8 cellular contexts compared by ENCODE assay signal in genomic region chr13:24922390-24923304, GRCh38.
DNase-seq lines count a peak whose midpoint lies in the region; TF ChIP-seq lines count a peak whose summit lies in the region.

No MANE protein-coding gene starts in this region.

- peaks cover 9% of the 10 kb centered on the region for H3K27me3 Mint-ChIP-seq in HFFc6 (ENCODE audit: insufficient read depth)
- no peaks in the 10 kb centered on the region for H3K27me3 Mint-ChIP-seq in activated naive CD4-positive, alpha-beta T cell treated with anti-CD3 and anti-CD28 coated beads, Interleukin-2, amount 50 U/mL, for 24 hours

- H3K36me3 ChIP-seq in GM06990 (ENCODE audit: control insufficient read depth, insufficient read depth, low read length), result no peaks in the 10 kb centered on the region
- no peaks in the 10 kb centered on the region for H3K36me3 ChIP-seq in SK-N-MC (ENCODE audit: insufficient read depth, low read length)
- H3K36me3 ChIP-seq in suprapubic skin, result no peaks in the 10 kb centered on the region

- peak overlapping the region; percentile 92 for H3K9ac ChIP-seq in SK-N-MC (ENCODE audit: insufficient read length)

- no peaks in the 10 kb centered on the region for H3K9me3 Mint-ChIP-seq in HFFc6
- H3K9me3 Mint-ChIP-seq in activated naive CD4-positive, alpha-beta T cell treated with anti-CD3 and anti-CD28 coated beads, Interleukin-2, amount 50 U/mL, for 24 hours, result no peaks in the 10 kb centered on the region

- H3K4me3 ChIP-seq in GM06990 (replicated peaks; ENCODE audit: low read depth, low read length), result peak overlapping the region; percentile 81
- H3K4me3 ChIP-seq in SK-N-MC, result peak overlapping the region; percentile 99
- peak overlapping the region; percentile 82 for H3K4me3 ChIP-seq in suprapubic skin

- peak; percentile 7 for TF ChIP-seq CTCF in GM06990 (IDR thresholded peaks at IDR 0.05; ENCODE audit: insufficient read depth, low read length, poor library complexity, severe bottlenecking)
- peak; percentile 37; the same call in 1 of the 2 replicates for TF ChIP-seq CTCF in HFFc6 (IDR thresholded peaks at IDR 0.05)
- no peak for TF ChIP-seq CTCF in suprapubic skin (IDR thresholded peaks at IDR 0.05)

- peaks cover 19% of the 10 kb centered on the region for H3K4me1 Mint-ChIP-seq in HFFc6 (ENCODE audit: low read depth)
- H3K4me1 Mint-ChIP-seq in activated naive CD4-positive, alpha-beta T cell treated with anti-CD3 and anti-CD28 coated beads, Interleukin-2, amount 50 U/mL, for 24 hours, result peaks cover 20% of the 10 kb centered on the region

- peak overlapping the region; percentile 67 for H3K27ac ChIP-seq in SK-N-MC
- H3K27ac ChIP-seq in suprapubic skin, result peak overlapping the region; percentile 93

- no peak for TF ChIP-seq EP300 in suprapubic skin (IDR thresholded peaks at IDR 0.05)

- H3K27me3 ChIP-seq in GM06990 (replicated peaks; ENCODE audit: control insufficient read depth, insufficient read depth, low read length), result no peaks in the 10 kb centered on the region
- H3K27me3 ChIP-seq in suprapubic skin, result no peaks in the 10 kb centered on the region

- H3K36me3 Mint-ChIP-seq in HFFc6 (ENCODE audit: low read depth), result no peaks in the 10 kb centered on the region
- H3K36me3 Mint-ChIP-seq in activated naive CD4-positive, alpha-beta T cell treated with anti-CD3 and anti-CD28 coated beads, Interleukin-2, amount 50 U/mL, for 24 hours, result no peaks in the 10 kb centered on the region

- under 1% methylated on average over 59 of the region's 86 CpGs for WGBS in suprapubic skin

- TF ChIP-seq POLR2A in suprapubic skin (IDR thresholded peaks at IDR 0.05), result peak; percentile 28 to 53

- peak overlapping the region; percentile 99 for H3K27ac Mint-ChIP-seq in HFFc6
- peak overlapping the region; percentile 93 for H3K27ac Mint-ChIP-seq in activated naive CD4-positive, alpha-beta T cell treated with anti-CD3 and anti-CD28 coated beads, Interleukin-2, amount 50 U/mL, for 24 hours

- DNase-seq in GM06990 (ENCODE audit: extremely low read depth, insufficient read length), result peak; percentile 99
- DNase-seq in HFFc6, result peak; percentile 96
- DNase-seq in NAMALWA (ENCODE audit: low spot score), result peak; percentile 96
- DNase-seq in SK-N-MC (ENCODE audit: low read depth, low spot score), result peak; percentile 52
- peak; percentile 97 for DNase-seq in globus pallidus (ENCODE audit: low spot score)
- DNase-seq in nucleus accumbens (lab: John Stamatoyannopoulos, UW), result peak; percentile 60 to 98 (median 94)
- peak; percentile 97 for DNase-seq in suprapubic skin (ENCODE audit: low spot score in 2 of 2)

- peaks cover 10% of the 10 kb centered on the region for H3K4me1 ChIP-seq in suprapubic skin

- H3K9me3 ChIP-seq in SK-N-MC (ENCODE audit: low read depth, low read length) (no peaks in the 10 kb centered on the region), suprapubic skin (no peaks in the 10 kb centered on the region)

- H3K4me3 Mint-ChIP-seq in HFFc6, result peak overlapping the region; percentile 99
- peak overlapping the region; percentile 98 for H3K4me3 Mint-ChIP-seq in activated naive CD4-positive, alpha-beta T cell treated with anti-CD3 and anti-CD28 coated beads, Interleukin-2, amount 50 U/mL, for 24 hours

Comparison
In these comparisons a context has a peak if more than half of its experiments do, and no peak if none do; other contexts are left out.
1. Peak in every context shown above with its lines: DNase-seq, H3K4me3 ChIP-seq and H3K27ac ChIP-seq.
2. CTCF ChIP-seq: peak in GM06990 (single experiment) and HFFc6 (single experiment); none in suprapubic skin (0 of 2).